8 cellular contexts compared by ENCODE assay signal in the genomic region with DNA sequence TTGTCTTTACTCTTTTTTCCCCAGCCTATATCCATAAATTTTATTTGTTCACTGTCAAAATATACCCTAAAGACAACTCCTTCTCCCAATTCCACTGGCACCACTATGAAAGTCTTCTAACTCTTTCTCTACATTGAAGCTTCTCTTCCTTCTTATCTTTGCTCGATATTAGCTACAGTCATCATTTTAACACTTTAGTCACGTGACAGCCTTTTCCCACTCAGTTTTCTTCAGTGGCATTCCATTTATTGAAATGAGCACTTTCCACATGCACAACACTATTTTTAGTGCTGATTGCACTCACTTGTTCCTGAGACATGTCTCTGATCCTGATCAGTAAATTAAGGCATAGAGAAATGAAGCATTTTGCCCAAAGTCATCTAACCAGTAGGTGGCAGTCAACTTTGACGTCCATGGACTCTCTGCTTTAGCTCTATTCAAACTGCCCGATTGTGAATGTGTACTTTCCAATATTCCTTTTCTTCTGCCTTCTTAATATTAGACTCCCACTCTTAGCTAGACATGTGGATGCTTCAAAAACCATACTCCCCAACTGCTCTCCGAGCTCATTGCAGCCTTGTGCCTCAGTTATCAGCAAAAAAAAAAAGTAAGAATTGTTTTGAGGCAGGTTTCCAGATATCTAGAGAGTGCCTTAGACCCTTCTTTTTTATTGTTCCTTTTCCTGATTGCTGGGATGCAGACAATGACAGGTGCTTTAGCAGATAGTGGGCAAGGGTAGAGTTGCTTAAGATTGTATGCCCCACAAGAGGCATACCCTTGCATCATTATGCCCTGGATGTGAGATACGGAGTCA.
A peak's percentile ranks its signal among the peaks of the same experiment; 100 is the strongest.
DNase-seq lines count a peak whose midpoint lies in the region; TF ChIP-seq lines count a peak whose summit lies in the region.

No MANE protein-coding gene starts in this region.

- in situ Hi-C loops in GM23248 (cut with MboI): no loop called here

- H2AFZ ChIP-seq in GM23248: no peak overlapping the region

- no peak overlapping the region for H3K27ac ChIP-seq in GM23248
- no peak overlapping the region for H3K27ac ChIP-seq in dorsolateral prefrontal cortex
- H3K27ac ChIP-seq in prostate gland: no peak overlapping the region

- no peak for TF ChIP-seq POLR2A in prostate gland (IDR thresholded peaks at IDR 0.05)

- TF ChIP-seq CTCF in AG09309 (IDR thresholded peaks at IDR 0.05; ENCODE audit: control insufficient read depth, insufficient read depth, low read depth, low read length, missing control alignments) (peak; percentile 59), dorsolateral prefrontal cortex (IDR thresholded peaks at IDR 0.05 in 54 of 56, conservative IDR thresholded peaks at IDR 0.05 in 2 of 56; ENCODE audit: low read depth in 1 of 56, partially characterized antibody in 56 of 56) (peak; percentile 27 to 76 (median 58)), prostate gland (IDR thresholded peaks at IDR 0.05) (peak in 3 of 4 experiments; percentile 32 to 39 (median 34))

- no peaks in the 10 kb centered on the region for H3K79me2 ChIP-seq in GM23248 (ENCODE audit: insufficient read depth)

- DNase-seq in AG09309 (ENCODE audit: low read depth): no peak
- peak; percentile 0 for DNase-seq in GM23248
- DNase-seq in NCI-H748 (lab: John Stamatoyannopoulos, UW; ENCODE audit: unreplicated experiment): peak; percentile 70
- no peak for DNase-seq in dorsolateral prefrontal cortex
- DNase-seq in prostate gland (ENCODE audit: low spot score): no peak
- DNase-seq in activated CD4-positive, alpha-beta T cell treated with anti-CD3 and anti-CD28 coated beads, Interleukin-2, amount 50 U/mL, for 4 hours: no peak
- DNase-seq in stimulated activated naive CD4-positive, alpha-beta T cell treated with Interleukin-2 at 50 U/mL for 16 hours (lab: John Stamatoyannopoulos, UW): no peak
- no peak for DNase-seq in activated naive CD4-positive, alpha-beta T cell treated with Interleukin-2 at 50 U/mL for 16 hours

- WGBS in GM23248 (ENCODE audit: low coverage in 1 of 2, low lambda C conversion rate in 2 of 2, missing lambda C conversion rate in 2 of 2), 2 experiments: 8 to 12% methylated on average over 6 of the region's 6 CpGs
- whole genome bisulfite sequencing in prostate gland: 47% methylated on average over 6 of the region's 6 CpGs

- H3F3A ChIP-seq in GM23248 (ENCODE audit: insufficient read depth): no peaks in the 10 kb centered on the region

- no peak overlapping the region for H3K9ac ChIP-seq in GM23248

- no peaks in the 10 kb centered on the region for H3K9me2 ChIP-seq in GM23248 (ENCODE audit: insufficient read depth)

- H4K20me1 ChIP-seq in GM23248 (ENCODE audit: insufficient read depth): no peaks in the 10 kb centered on the region

- intact Hi-C loops in dorsolateral prefrontal cortex (cut with DNase I) (loop anchor here in 1 of 2 donors (5.0 kb wide), 1 partner anchor 1902 kb away; no protein-coding TSS in a partner anchor), prostate gland (cut with DNase I) (no loop called here)

- H3K4me2 ChIP-seq in GM23248 (ENCODE audit: unreplicated experiment): no peak overlapping the region

- no peak overlapping the region for H3K4me3 ChIP-seq in AG09309 (ENCODE audit: control insufficient read depth, low read depth, low read length)
- no peak overlapping the region for H3K4me3 ChIP-seq in GM23248
- no peak overlapping the region for H3K4me3 ChIP-seq in dorsolateral prefrontal cortex
- no peak overlapping the region for H3K4me3 ChIP-seq in prostate gland

- H3K9me3 ChIP-seq in GM23248 (ENCODE audit: low read depth) (no peaks in the 10 kb centered on the region), prostate gland (no peaks in the 10 kb centered on the region)

- no peaks in the 10 kb centered on the region for H3K36me3 ChIP-seq in GM23248 (ENCODE audit: low read depth)
- H3K36me3 ChIP-seq in prostate gland: no peaks in the 10 kb centered on the region

- H3K4me1 ChIP-seq in GM23248 (ENCODE audit: insufficient read depth): no peaks in the 10 kb centered on the region
- H3K4me1 ChIP-seq in prostate gland (replicated peaks): no peaks in the 10 kb centered on the region

- no peaks in the 10 kb centered on the region for H3K27me3 ChIP-seq in GM23248 (replicated peaks; ENCODE audit: insufficient read depth)
- H3K27me3 ChIP-seq in dorsolateral prefrontal cortex: no peaks in the 10 kb centered on the region
- H3K27me3 ChIP-seq in prostate gland (replicated peaks; ENCODE audit: insufficient read depth): no peaks in the 10 kb centered on the region

Comparison
In these comparisons a context has a peak if more than half of its experiments do, and no peak if none do; other contexts are left out.
1. DNase-seq: peak in GM23248 (single experiment) and NCI-H748 (single experiment); none in AG09309 (single experiment), dorsolateral prefrontal cortex (0 of 10), prostate gland (single experiment), activated CD4-positive, alpha-beta T cell treated with anti-CD3 and anti-CD28 coated beads, Interleukin-2, amount 50 U/mL, for 4 hours (0 of 2), stimulated activated naive CD4-positive, alpha-beta T cell treated with Interleukin-2 at 50 U/mL for 16 hours (single experiment) and activated naive CD4-positive, alpha-beta T cell treated with Interleukin-2 at 50 U/mL for 16 hours (single experiment).
2. Peak in every context shown above with its lines, with median percentiles within 50 percentile points of each other: CTCF ChIP-seq.